In the genomic region with DNA sequence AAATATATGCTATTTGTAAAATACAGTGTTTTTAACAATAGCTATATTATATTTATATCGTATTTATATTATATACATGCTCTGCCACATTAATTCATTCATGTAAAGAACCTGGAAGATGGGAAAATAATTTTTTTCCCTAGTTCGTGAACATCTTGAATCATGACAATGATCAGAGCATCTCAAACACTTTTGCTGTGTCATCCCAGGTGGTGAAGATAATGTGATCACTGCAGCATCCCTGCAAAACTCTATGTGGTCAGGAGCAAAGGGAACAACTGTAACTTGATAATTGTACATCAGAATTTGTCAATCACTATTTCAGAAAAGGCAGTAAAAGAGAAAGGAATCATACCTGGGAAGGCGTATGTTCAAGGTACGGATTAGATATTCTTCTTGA, we compare ENCODE assay signal across 1 cellular context.
TF ChIP-seq lines count a peak whose summit lies in the region.

No MANE protein-coding gene starts in this region.

TF ChIP-seq in K562, 482 proteins besides CTCF, POLR2A, EP300 and RAD21 (continued from another document and continues in another):
- TF ChIP-seq KDM2B (CRISPR knock-in tag; IDR thresholded peaks at IDR 0.05) (no peak), TSC22D4 (tag; IDR thresholded peaks at IDR 0.05) (no peak), RFX5 (IDR thresholded peaks at IDR 0.05; ENCODE audit: low read depth, low read length) (no peak), TAL1 (IDR thresholded peaks at IDR 0.05) (peak; percentile 41), BACH1 (tag; IDR thresholded peaks at IDR 0.05) (peak; percentile 71; the same call in 1 of the 2 replicates), ZNF507 (tag; conservative IDR thresholded peaks at IDR 0.05) (no peak), ZFP1 (CRISPR knock-in tag; IDR thresholded peaks at IDR 0.05) (no peak), STAG1 (CRISPR knock-in tag; IDR thresholded peaks at IDR 0.05; ENCODE audit: borderline replicate concordance) (no peak), OTX1 (CRISPR knock-in tag; IDR thresholded peaks at IDR 0.05) (no peak), ZNF695 (CRISPR knock-in tag; IDR thresholded peaks at IDR 0.05) (no peak), NCOR1 (IDR thresholded peaks at IDR 0.05) (peak; percentile 44; the same call in 1 of the 2 replicates), HMG20B (CRISPR knock-in tag; IDR thresholded peaks at IDR 0.05) (no peak), PTRF (tag; IDR thresholded peaks at IDR 0.05) (no peak), MYC (IDR thresholded peaks at IDR 0.05; ENCODE audit: low read depth, low read length) (0 out of 2 replicates have a peak, but pooled peaks have one; percentile 41), MYC (CRISPR knock-in tag; IDR thresholded peaks at IDR 0.05; ENCODE audit: borderline replicate concordance, low read depth) (no peak), SETDB1 (IDR thresholded peaks at IDR 0.05; ENCODE audit: low read length) (no peak), FOSL1 (tag; conservative IDR thresholded peaks at IDR 0.05) (no peak), ZNF780A (CRISPR knock-in tag; IDR thresholded peaks at IDR 0.05) (no peak), TEAD2 (tag; IDR thresholded peaks at IDR 0.05) (no peak), RCOR1 (IDR thresholded peaks at IDR 0.05; ENCODE audit: borderline replicate concordance in 1 of 2, low read depth in 2 of 2, low read length in 2 of 2) (peak in 1 of 2 experiments; percentile 90; a peak in 1 of 4 replicates), SOX6 (IDR thresholded peaks at IDR 0.05) (peak; percentile 61), SRSF3 (IDR thresholded peaks at IDR 0.05; ENCODE audit: insufficient read depth, low read length) (no peak), KHSRP (IDR thresholded peaks at IDR 0.05) (no peak), BCL6 (CRISPR knock-in tag; IDR thresholded peaks at IDR 0.05) (no peak), TEAD4 (IDR thresholded peaks at IDR 0.05; ENCODE audit: low read length) (peak; percentile 72), TEAD4 (CRISPR knock-in tag; IDR thresholded peaks at IDR 0.05; ENCODE audit: borderline replicate concordance) (no peak), KDM5B (IDR thresholded peaks at IDR 0.05; ENCODE audit: insufficient replicate concordance, low read depth, low read length) (no peak), IFI16 (CRISPR knock-in tag; IDR thresholded peaks at IDR 0.05) (no peak), PPARD (CRISPR knock-in tag; IDR thresholded peaks at IDR 0.05) (no peak), ILK (tag; IDR thresholded peaks at IDR 0.05; ENCODE audit: borderline replicate concordance, low read depth) (no peak), STAT5A (IDR thresholded peaks at IDR 0.05; ENCODE audit: borderline replicate concordance, low read length) (no peak), STAT5B (CRISPR knock-in tag; IDR thresholded peaks at IDR 0.05) (no peak), TCF3 (CRISPR knock-in tag; IDR thresholded peaks at IDR 0.05) (peak; percentile 79), ZNF12 (CRISPR knock-in tag; IDR thresholded peaks at IDR 0.05) (no peak), TOE1 (IDR thresholded peaks at IDR 0.05; ENCODE audit: borderline replicate concordance) (no peak), TOE1 (CRISPR knock-in tag; IDR thresholded peaks at IDR 0.05; ENCODE audit: borderline replicate concordance, low read depth) (no peak), IRF2 (CRISPR knock-in tag; IDR thresholded peaks at IDR 0.05) (no peak)
- TF ChIP-seq, protein P1, sequence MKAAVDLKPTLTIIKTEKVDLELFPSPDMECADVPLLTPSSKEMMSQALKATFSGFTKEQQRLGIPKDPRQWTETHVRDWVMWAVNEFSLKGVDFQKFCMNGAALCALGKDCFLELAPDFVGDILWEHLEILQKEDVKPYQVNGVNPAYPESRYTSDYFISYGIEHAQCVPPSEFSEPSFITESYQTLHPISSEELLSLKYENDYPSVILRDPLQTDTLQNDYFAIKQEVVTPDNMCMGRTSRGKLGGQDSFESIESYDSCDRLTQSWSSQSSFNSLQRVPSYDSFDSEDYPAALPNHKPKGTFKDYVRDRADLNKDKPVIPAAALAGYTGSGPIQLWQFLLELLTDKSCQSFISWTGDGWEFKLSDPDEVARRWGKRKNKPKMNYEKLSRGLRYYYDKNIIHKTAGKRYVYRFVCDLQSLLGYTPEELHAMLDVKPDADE (conservative IDR thresholded peaks at IDR 0.05; ENCODE audit: control insufficient read depth, low read depth, low read length): no peak
- TF ChIP-seq, protein P2, sequence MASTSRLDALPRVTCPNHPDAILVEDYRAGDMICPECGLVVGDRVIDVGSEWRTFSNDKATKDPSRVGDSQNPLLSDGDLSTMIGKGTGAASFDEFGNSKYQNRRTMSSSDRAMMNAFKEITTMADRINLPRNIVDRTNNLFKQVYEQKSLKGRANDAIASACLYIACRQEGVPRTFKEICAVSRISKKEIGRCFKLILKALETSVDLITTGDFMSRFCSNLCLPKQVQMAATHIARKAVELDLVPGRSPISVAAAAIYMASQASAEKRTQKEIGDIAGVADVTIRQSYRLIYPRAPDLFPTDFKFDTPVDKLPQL (IDR thresholded peaks at IDR 0.05; ENCODE audit: extremely low read depth, insufficient read length): no peak
- TF ChIP-seq, protein P3, sequence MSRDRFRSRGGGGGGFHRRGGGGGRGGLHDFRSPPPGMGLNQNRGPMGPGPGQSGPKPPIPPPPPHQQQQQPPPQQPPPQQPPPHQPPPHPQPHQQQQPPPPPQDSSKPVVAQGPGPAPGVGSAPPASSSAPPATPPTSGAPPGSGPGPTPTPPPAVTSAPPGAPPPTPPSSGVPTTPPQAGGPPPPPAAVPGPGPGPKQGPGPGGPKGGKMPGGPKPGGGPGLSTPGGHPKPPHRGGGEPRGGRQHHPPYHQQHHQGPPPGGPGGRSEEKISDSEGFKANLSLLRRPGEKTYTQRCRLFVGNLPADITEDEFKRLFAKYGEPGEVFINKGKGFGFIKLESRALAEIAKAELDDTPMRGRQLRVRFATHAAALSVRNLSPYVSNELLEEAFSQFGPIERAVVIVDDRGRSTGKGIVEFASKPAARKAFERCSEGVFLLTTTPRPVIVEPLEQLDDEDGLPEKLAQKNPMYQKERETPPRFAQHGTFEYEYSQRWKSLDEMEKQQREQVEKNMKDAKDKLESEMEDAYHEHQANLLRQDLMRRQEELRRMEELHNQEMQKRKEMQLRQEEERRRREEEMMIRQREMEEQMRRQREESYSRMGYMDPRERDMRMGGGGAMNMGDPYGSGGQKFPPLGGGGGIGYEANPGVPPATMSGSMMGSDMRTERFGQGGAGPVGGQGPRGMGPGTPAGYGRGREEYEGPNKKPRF (IDR thresholded peaks at IDR 0.05; ENCODE audit: low read depth, low read length): no peak
- TF ChIP-seq, protein P4, sequence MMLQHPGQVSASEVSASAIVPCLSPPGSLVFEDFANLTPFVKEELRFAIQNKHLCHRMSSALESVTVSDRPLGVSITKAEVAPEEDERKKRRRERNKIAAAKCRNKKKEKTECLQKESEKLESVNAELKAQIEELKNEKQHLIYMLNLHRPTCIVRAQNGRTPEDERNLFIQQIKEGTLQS (IDR thresholded peaks at IDR 0.05): peak; percentile 18; the same call in 1 of the 2 replicates
- TF ChIP-seq, protein P4 (CRISPR knock-in tag; conservative IDR thresholded peaks at IDR 0.05): no peak
- TF ChIP-seq, protein P5, sequence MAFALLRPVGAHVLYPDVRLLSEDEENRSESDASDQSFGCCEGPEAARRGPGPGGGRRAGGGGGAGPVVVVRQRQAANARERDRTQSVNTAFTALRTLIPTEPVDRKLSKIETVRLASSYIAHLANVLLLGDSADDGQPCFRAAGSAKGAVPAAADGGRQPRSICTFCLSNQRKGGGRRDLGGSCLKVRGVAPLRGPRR (CRISPR knock-in tag; IDR thresholded peaks at IDR 0.05): no peak
- TF ChIP-seq, protein P6, sequence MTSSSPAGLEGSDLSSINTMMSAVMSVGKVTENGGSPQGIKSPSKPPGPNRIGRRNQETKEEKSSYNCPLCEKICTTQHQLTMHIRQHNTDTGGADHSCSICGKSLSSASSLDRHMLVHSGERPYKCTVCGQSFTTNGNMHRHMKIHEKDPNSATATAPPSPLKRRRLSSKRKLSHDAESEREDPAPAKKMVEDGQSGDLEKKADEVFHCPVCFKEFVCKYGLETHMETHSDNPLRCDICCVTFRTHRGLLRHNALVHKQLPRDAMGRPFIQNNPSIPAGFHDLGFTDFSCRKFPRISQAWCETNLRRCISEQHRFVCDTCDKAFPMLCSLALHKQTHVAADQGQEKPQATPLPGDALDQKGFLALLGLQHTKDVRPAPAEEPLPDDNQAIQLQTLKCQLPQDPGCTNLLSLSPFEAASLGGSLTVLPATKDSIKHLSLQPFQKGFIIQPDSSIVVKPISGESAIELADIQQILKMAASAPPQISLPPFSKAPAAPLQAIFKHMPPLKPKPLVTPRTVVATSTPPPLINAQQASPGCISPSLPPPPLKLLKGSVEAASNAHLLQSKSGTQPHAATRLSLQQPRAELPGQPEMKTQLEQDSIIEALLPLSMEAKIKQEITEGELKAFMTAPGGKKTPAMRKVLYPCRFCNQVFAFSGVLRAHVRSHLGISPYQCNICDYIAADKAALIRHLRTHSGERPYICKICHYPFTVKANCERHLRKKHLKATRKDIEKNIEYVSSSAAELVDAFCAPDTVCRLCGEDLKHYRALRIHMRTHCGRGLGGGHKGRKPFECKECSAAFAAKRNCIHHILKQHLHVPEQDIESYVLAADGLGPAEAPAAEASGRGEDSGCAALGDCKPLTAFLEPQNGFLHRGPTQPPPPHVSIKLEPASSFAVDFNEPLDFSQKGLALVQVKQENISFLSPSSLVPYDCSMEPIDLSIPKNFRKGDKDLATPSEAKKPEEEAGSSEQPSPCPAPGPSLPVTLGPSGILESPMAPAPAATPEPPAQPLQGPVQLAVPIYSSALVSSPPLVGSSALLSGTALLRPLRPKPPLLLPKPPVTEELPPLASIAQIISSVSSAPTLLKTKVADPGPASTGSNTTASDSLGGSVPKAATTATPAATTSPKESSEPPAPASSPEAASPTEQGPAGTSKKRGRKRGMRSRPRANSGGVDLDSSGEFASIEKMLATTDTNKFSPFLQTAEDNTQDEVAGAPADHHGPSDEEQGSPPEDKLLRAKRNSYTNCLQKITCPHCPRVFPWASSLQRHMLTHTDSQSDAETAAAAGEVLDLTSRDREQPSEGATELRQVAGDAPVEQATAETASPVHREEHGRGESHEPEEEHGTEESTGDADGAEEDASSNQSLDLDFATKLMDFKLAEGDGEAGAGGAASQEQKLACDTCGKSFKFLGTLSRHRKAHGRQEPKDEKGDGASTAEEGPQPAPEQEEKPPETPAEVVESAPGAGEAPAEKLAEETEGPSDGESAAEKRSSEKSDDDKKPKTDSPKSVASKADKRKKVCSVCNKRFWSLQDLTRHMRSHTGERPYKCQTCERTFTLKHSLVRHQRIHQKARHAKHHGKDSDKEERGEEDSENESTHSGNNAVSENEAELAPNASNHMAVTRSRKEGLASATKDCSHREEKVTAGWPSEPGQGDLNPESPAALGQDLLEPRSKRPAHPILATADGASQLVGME (CRISPR knock-in tag; IDR thresholded peaks at IDR 0.05): no peak
- TF ChIP-seq, protein P7, sequence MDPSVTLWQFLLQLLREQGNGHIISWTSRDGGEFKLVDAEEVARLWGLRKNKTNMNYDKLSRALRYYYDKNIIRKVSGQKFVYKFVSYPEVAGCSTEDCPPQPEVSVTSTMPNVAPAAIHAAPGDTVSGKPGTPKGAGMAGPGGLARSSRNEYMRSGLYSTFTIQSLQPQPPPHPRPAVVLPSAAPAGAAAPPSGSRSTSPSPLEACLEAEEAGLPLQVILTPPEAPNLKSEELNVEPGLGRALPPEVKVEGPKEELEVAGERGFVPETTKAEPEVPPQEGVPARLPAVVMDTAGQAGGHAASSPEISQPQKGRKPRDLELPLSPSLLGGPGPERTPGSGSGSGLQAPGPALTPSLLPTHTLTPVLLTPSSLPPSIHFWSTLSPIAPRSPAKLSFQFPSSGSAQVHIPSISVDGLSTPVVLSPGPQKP (CRISPR knock-in tag; IDR thresholded peaks at IDR 0.05): no peak
- TF ChIP-seq, protein P8, sequence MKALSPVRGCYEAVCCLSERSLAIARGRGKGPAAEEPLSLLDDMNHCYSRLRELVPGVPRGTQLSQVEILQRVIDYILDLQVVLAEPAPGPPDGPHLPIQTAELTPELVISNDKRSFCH (CRISPR knock-in tag; IDR thresholded peaks at IDR 0.05): no peak
- TF ChIP-seq, protein P8 (tag; IDR thresholded peaks at IDR 0.05): no peak
- TF ChIP-seq, protein P9, sequence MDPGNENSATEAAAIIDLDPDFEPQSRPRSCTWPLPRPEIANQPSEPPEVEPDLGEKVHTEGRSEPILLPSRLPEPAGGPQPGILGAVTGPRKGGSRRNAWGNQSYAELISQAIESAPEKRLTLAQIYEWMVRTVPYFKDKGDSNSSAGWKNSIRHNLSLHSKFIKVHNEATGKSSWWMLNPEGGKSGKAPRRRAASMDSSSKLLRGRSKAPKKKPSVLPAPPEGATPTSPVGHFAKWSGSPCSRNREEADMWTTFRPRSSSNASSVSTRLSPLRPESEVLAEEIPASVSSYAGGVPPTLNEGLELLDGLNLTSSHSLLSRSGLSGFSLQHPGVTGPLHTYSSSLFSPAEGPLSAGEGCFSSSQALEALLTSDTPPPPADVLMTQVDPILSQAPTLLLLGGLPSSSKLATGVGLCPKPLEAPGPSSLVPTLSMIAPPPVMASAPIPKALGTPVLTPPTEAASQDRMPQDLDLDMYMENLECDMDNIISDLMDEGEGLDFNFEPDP (CRISPR knock-in tag; IDR thresholded peaks at IDR 0.05): no peak
- TF ChIP-seq, protein P10, sequence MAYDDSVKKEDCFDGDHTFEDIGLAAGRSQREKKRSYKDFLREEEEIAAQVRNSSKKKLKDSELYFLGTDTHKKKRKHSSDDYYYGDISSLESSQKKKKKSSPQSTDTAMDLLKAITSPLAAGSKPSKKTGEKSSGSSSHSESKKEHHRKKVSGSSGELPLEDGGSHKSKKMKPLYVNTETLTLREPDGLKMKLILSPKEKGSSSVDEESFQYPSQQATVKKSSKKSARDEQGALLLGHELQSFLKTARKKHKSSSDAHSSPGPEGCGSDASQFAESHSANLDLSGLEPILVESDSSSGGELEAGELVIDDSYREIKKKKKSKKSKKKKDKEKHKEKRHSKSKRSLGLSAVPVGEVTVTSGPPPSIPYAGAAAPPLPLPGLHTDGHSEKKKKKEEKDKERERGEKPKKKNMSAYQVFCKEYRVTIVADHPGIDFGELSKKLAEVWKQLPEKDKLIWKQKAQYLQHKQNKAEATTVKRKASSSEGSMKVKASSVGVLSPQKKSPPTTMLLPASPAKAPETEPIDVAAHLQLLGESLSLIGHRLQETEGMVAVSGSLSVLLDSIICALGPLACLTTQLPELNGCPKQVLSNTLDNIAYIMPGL (CRISPR knock-in tag; IDR thresholded peaks at IDR 0.05): no peak
- TF ChIP-seq, protein P11, sequence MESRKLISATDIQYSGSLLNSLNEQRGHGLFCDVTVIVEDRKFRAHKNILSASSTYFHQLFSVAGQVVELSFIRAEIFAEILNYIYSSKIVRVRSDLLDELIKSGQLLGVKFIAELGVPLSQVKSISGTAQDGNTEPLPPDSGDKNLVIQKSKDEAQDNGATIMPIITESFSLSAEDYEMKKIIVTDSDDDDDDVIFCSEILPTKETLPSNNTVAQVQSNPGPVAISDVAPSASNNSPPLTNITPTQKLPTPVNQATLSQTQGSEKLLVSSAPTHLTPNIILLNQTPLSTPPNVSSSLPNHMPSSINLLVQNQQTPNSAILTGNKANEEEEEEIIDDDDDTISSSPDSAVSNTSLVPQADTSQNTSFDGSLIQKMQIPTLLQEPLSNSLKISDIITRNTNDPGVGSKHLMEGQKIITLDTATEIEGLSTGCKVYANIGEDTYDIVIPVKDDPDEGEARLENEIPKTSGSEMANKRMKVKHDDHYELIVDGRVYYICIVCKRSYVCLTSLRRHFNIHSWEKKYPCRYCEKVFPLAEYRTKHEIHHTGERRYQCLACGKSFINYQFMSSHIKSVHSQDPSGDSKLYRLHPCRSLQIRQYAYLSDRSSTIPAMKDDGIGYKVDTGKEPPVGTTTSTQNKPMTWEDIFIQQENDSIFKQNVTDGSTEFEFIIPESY (CRISPR knock-in tag; IDR thresholded peaks at IDR 0.05): no peak
